In the genomic region with DNA sequence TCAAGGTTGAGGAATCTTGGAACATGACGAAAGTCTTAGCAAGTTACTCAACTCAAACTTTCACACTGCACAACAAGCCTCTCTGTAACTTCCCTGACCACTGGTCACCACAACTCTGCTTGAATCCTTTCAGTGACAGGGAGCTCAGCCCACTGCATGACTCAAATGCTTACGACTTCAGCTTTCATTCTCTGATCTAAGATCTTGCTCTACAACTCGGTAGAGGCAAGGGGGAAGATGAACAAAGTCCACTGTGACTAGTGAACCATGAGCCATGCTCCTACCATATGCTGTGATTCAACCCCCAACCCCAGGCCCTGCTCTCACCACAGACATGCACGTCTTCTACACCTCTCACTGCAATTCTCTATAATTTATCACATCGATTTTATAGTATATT, we compare ENCODE assay signal across 12 cellular contexts.
A peak's percentile ranks its signal among the peaks of the same experiment; 100 is the strongest.
DNase-seq lines count a peak whose midpoint lies in the region; ATAC-seq and TF ChIP-seq lines count a peak whose summit lies in the region.
"Had no signal": no experiment of that assay in that cellular context is flagged by ENCODE, and none has a peak within 500 bp of the region (broad histone marks: within the 10 kb centered on the region; RNA-seq: fewer than 3 reads in every experiment).

No MANE protein-coding gene starts in this region.

- no peaks in the 10 kb centered on the region for H3K79me2 ChIP-seq in hepatocyte
- no peaks in the 10 kb centered on the region for H3K79me2 ChIP-seq in PC-9 (ENCODE audit: low read depth)

- CTCF ChIA-PET in PC-9 (lab: Charles Lee) = no interaction called here

- H2AFZ ChIP-seq in hepatocyte = no peak overlapping the region
- H2AFZ ChIP-seq in PC-9 = no peak overlapping the region
- H2AFZ ChIP-seq: neural progenitor cell had no signal

- TF ChIP-seq CTCF in GM12865 (IDR thresholded peaks at IDR 0.05; ENCODE audit: insufficient read depth, low read depth, low read length, missing control alignments) = no peak
- no peak for TF ChIP-seq CTCF in hepatocyte (IDR thresholded peaks at IDR 0.05; ENCODE audit: poor library complexity)
- no peak for TF ChIP-seq CTCF in PC-9 (conservative IDR thresholded peaks at IDR 0.05)

- H3K4me1 ChIP-seq in hepatocyte (ENCODE audit: insufficient read depth) (peaks cover 7% of the 10 kb centered on the region), PC-9 (replicated peaks; ENCODE audit: insufficient read depth) (no peaks in the 10 kb centered on the region)

- H3K4me3 ChIP-seq in GM12865 (ENCODE audit: low read depth, low read length) (no peak overlapping the region), hepatocyte (no peak overlapping the region), PC-9 (no peak overlapping the region)
- H3K4me3 ChIP-seq: dorsolateral prefrontal cortex, neural progenitor cell had no signal

- peak; percentile 90 for ATAC-seq in GM19023 (IDR thresholded peaks at IDR 0.05; ENCODE audit: unreplicated experiment)
- peak; percentile 53 for ATAC-seq in HG02870 (IDR thresholded peaks at IDR 0.05; ENCODE audit: unreplicated experiment)

- no peaks in the 10 kb centered on the region for H3F3A ChIP-seq in PC-9 (ENCODE audit: insufficient read depth, low read depth)

- H3K36me3 ChIP-seq in hepatocyte (replicated peaks; ENCODE audit: insufficient read depth, low read depth) (no peaks in the 10 kb centered on the region), PC-9 (ENCODE audit: low read depth) (no peaks in the 10 kb centered on the region)
- H3K36me3 ChIP-seq: neural progenitor cell had no signal

- H3K27ac ChIP-seq in hepatocyte = no peak overlapping the region
- H3K27ac ChIP-seq in PC-9 = no peak overlapping the region
- H3K27ac ChIP-seq: HL-60, neural progenitor cell had no signal

- WGBS in hepatocyte (ENCODE audit: low lambda C conversion rate, missing lambda C conversion rate) = 73% methylated on average over 5 of the region's 5 CpGs

- H3K27me3 ChIP-seq in hepatocyte = no peaks in the 10 kb centered on the region
- H3K27me3 ChIP-seq in PC-9 (ENCODE audit: insufficient read depth, low read depth) = no peaks in the 10 kb centered on the region
- H3K27me3 ChIP-seq: dorsolateral prefrontal cortex, neural progenitor cell had no signal

- H3K9me2 ChIP-seq in hepatocyte (replicated peaks; ENCODE audit: insufficient read depth) (no peaks in the 10 kb centered on the region), PC-9 (ENCODE audit: insufficient read depth) (no peaks in the 10 kb centered on the region)

- POLR2A ChIA-PET in PC-9 (lab: Charles Lee; ENCODE audit: unreplicated experiment) = interaction anchor here (0.6 kb wide), 1 partner anchor 130 kb away, joined by 9 read pairs; no protein-coding TSS in a partner anchor

- DNase-seq in GM12865 (ENCODE audit: low read depth) (peak; percentile 67), hepatocyte (ENCODE audit: low spot score) (peak; percentile 40), NCI-H1436 treated with DMSO at 0.1 percent for 48 hours (lab: John Stamatoyannopoulos, UW) (no peak), PC-9 (no peak), foreskin melanocyte (no peak)
- DNase-seq: NCI-H1930, RPMI8226 had no signal

- H4K20me1 ChIP-seq in hepatocyte (ENCODE audit: insufficient read depth, poor library complexity, severe bottlenecking) = no peaks in the 10 kb centered on the region
- no peaks in the 10 kb centered on the region for H4K20me1 ChIP-seq in PC-9 (ENCODE audit: insufficient read depth)

- H3K9me3 ChIP-seq in hepatocyte (ENCODE audit: low read depth) = no peaks in the 10 kb centered on the region
- H3K9me3 ChIP-seq in PC-9 (ENCODE audit: insufficient read depth, low read depth) = no peaks in the 10 kb centered on the region

- no TSS peak for BruUV-seq in PC-9 (replicated peaks; lab: Mats Ljungman, UMichigan)

- intact Hi-C loops in PC-9 (cut with micrococcal nuclease; ENCODE audit: unreplicated experiment) = no loop called here

- H3K4me2 ChIP-seq in hepatocyte (no peak overlapping the region), PC-9 (no peak overlapping the region)
- H3K4me2 ChIP-seq: neural progenitor cell had no signal

Comparison
In these comparisons a context has a peak if more than half of its experiments do, and no peak if none do; other contexts are left out.
1. DNase-seq: peak in GM12865 (single experiment) and hepatocyte (single experiment); none in NCI-H1436 treated with DMSO at 0.1 percent for 48 hours (single experiment), PC-9 (0 of 2) and foreskin melanocyte (single experiment).